Comparison of ENCODE assay signal across 8 cellular contexts in genomic region chr15:63048986-63049665, GRCh38. TPM values are rescaled to one million over a fixed set of nuclear protein-coding genes. Genes with fewer than 3 reads are reported as not detected.
DNase-seq lines count a peak whose midpoint lies in the region; ATAC-seq, FAIRE-seq and TF ChIP-seq lines count a peak whose summit lies in the region.

No MANE protein-coding gene starts in this region.

- H2AFZ ChIP-seq in endothelial cell of umbilical vein (ENCODE audit: low read depth, low read length), result no peak overlapping the region

- peaks cover 2 to 8% of the 10 kb centered on the region in 2 experiments for H3K36me3 ChIP-seq in endothelial cell of umbilical vein (ENCODE audit: control insufficient read depth in 2 of 2, extremely low read depth in 1 of 2, insufficient read depth in 2 of 2, low read length in 2 of 2)
- no peaks in the 10 kb centered on the region for H3K36me3 ChIP-seq in subcutaneous abdominal adipose tissue (ENCODE audit: control insufficient read depth in 5 of 5, insufficient read depth in 5 of 5, low read length in 5 of 5)

- peak overlapping the region; percentile 80 for H3K4me3 Mint-ChIP-seq in activated CD4-positive, alpha-beta memory T cell treated with anti-CD3 and anti-CD28 coated beads, Interleukin-2, amount 10 ng/mL, durations not matched to agents 7 days and 5 days
- H3K4me3 Mint-ChIP-seq in mesothelial cell of epicardium, result peak overlapping the region; percentile 92

- TSS peak; percentile 0 for BruUV-seq in endothelial cell of umbilical vein (replicated peaks; lab: Mats Ljungman, UMichigan)

- peak overlapping the region; percentile 83 for H3K4me2 ChIP-seq in endothelial cell of umbilical vein (ENCODE audit: insufficient read depth, low read length)

- H3K27ac ChIP-seq in endothelial cell of umbilical vein (ENCODE audit: insufficient read depth, low read depth, low read length) (peak overlapping the region; percentile 67), subcutaneous abdominal adipose tissue (ENCODE audit: low read depth, low read length) (peak overlapping the region; percentile 87)

- CTCF ChIA-PET in activated CD4-positive, alpha-beta memory T cell treated with anti-CD3 and anti-CD28 coated beads, Interleukin-2, amount 10 ng/mL, durations not matched to agents 7 days and 5 days (lab: Charles Lee), result interaction anchor here (0.6 to 4.1 kb wide), 18 partner anchors 8 to 363 kb away, joined by 3 to 75 read pairs (median 9); partner anchors contain the start of gene RPS27L
- CTCF ChIA-PET in endothelial cell of umbilical vein (lab: Charles Lee), result interaction anchor here (0.9 to 5.5 kb wide), 27 partner anchors 8 to 353 kb away, joined by 3 to 52 read pairs (median 6); partner anchors contain the start of gene RPS27L

- dilution Hi-C loops in endothelial cell of umbilical vein (cut with MboI; ENCODE audit: extremely low pct_ligation_motif_present, low sequenced_read_pairs), result no loop called here

- no peaks in the 10 kb centered on the region for H3K9me1 ChIP-seq in endothelial cell of umbilical vein (replicated peaks; ENCODE audit: control insufficient read depth, extremely low read depth, insufficient read depth, low read length)

- no peaks in the 10 kb centered on the region for H3K36me3 Mint-ChIP-seq in activated CD4-positive, alpha-beta memory T cell treated with anti-CD3 and anti-CD28 coated beads, Interleukin-2, amount 10 ng/mL, durations not matched to agents 7 days and 5 days (ENCODE audit: low read depth)
- H3K36me3 Mint-ChIP-seq in mesothelial cell of epicardium, result peaks cover 7% of the 10 kb centered on the region

- no peak for ATAC-seq in GM18505 (IDR thresholded peaks at IDR 0.05; ENCODE audit: unreplicated experiment)

- peak overlapping the region; percentile 45 for H3K27ac Mint-ChIP-seq in activated CD4-positive, alpha-beta memory T cell treated with anti-CD3 and anti-CD28 coated beads, Interleukin-2, amount 10 ng/mL, durations not matched to agents 7 days and 5 days
- H3K27ac Mint-ChIP-seq in mesothelial cell of epicardium, result peak overlapping the region; percentile 96

- H3K9ac ChIP-seq in endothelial cell of umbilical vein (replicated peaks; ENCODE audit: extremely low read depth, insufficient read depth, low read length), result peak overlapping the region; percentile 69
- peak overlapping the region; percentile 74 to 91 (median 88) for H3K9ac ChIP-seq in subcutaneous abdominal adipose tissue (ENCODE audit: low read length in 5 of 5)

- DNase-seq in NCI-H748 (lab: John Stamatoyannopoulos, UW; ENCODE audit: unreplicated experiment) (peak; percentile 69), NCI-H748 treated with DMSO at 0.1 percent for 48 hours (lab: John Stamatoyannopoulos, UW) (no peak), NCI-H1694 treated with DMSO at 0.1 percent for 48 hours (lab: John Stamatoyannopoulos, UW) (peak; percentile 20), endothelial cell of umbilical vein (ENCODE audit: low read depth, low spot score) (peak; percentile 62), mesothelial cell of epicardium (ENCODE audit: low spot score in 2 of 2, unreplicated experiment in 2 of 2) (peak in 1 of 2 experiments; percentile 55)
- peak; percentile 44 for DNase-seq in activated CD4-positive, alpha-beta memory T cell treated with anti-CD3 and anti-CD28 coated beads, Interleukin-2, amount 10 ng/mL, durations not matched to agents 7 days and 5 days

- TF ChIP-seq CTCF in endothelial cell of umbilical vein (IDR thresholded peaks at IDR 0.05; ENCODE audit: extremely low read depth in 1 of 2, insufficient read depth in 1 of 2, low read depth in 1 of 2, low read length in 2 of 2) (no peak), mesothelial cell of epicardium (IDR thresholded peaks at IDR 0.05; ENCODE audit: unreplicated experiment) (no peak)

- peaks cover 87% of the 10 kb centered on the region for H3K4me1 ChIP-seq in endothelial cell of umbilical vein (ENCODE audit: control insufficient read depth, extremely low read depth, insufficient read depth, low read length)
- H3K4me1 ChIP-seq in subcutaneous abdominal adipose tissue (ENCODE audit: control insufficient read depth in 5 of 5, insufficient read depth in 5 of 5, low read length in 5 of 5), result peaks cover 5 to 86% (median 69%) of the 10 kb centered on the region in 5 donors

- H4K20me1 ChIP-seq in endothelial cell of umbilical vein (replicated peaks; ENCODE audit: control insufficient read depth, extremely low read depth, insufficient read depth, low read length), result no peaks in the 10 kb centered on the region

- POLR2A ChIA-PET in activated CD4-positive, alpha-beta memory T cell treated with anti-CD3 and anti-CD28 coated beads, Interleukin-2, amount 10 ng/mL, durations not matched to agents 7 days and 5 days (lab: Charles Lee), result interaction anchor here (1.3 to 2.7 kb wide), 3 partner anchors 8 to 45 kb away, joined by 6 to 7 read pairs (median 6); no protein-coding TSS in a partner anchor
- POLR2A ChIA-PET in endothelial cell of umbilical vein (lab: Charles Lee), result interaction anchor here (2.2 kb wide), 1 partner anchor 201 kb away, joined by 17 read pairs; no protein-coding TSS in a partner anchor

- intact Hi-C loops in endothelial cell of umbilical vein (cut with micrococcal nuclease), result loop anchor here (1.0 to 2.0 kb wide), 8 partner anchors 44 to 354 kb away; partner anchors contain the start of genes LACTB and RAB8B

- no peaks in the 10 kb centered on the region for H3K9me3 Mint-ChIP-seq in activated CD4-positive, alpha-beta memory T cell treated with anti-CD3 and anti-CD28 coated beads, Interleukin-2, amount 10 ng/mL, durations not matched to agents 7 days and 5 days
- no peaks in the 10 kb centered on the region for H3K9me3 Mint-ChIP-seq in mesothelial cell of epicardium

- peaks cover 14% of the 10 kb centered on the region for H3K4me1 Mint-ChIP-seq in activated CD4-positive, alpha-beta memory T cell treated with anti-CD3 and anti-CD28 coated beads, Interleukin-2, amount 10 ng/mL, durations not matched to agents 7 days and 5 days
- peaks cover 86% of the 10 kb centered on the region for H3K4me1 Mint-ChIP-seq in mesothelial cell of epicardium

- H3K4me3 ChIP-seq in endothelial cell of umbilical vein (replicated peaks in 1 of 3; ENCODE audit: insufficient read depth in 1 of 3, low read depth in 1 of 3, low read length in 3 of 3) (peak overlapping the region; percentile 72 to 87 (median 78)), subcutaneous abdominal adipose tissue (ENCODE audit: low read depth in 1 of 5, low read length in 5 of 5) (peak overlapping the region; percentile 90 to 94 (median 92))

- no peaks in the 10 kb centered on the region for H3K27me3 ChIP-seq in endothelial cell of umbilical vein (ENCODE audit: control insufficient read depth in 2 of 2, insufficient read depth in 2 of 2, low read length in 2 of 2)
- peaks cover 2 to 4% (median 3%) of the 10 kb centered on the region in 5 donors for H3K27me3 ChIP-seq in subcutaneous abdominal adipose tissue (ENCODE audit: control insufficient read depth in 5 of 5, insufficient read depth in 4 of 5, low read length in 5 of 5)

- FAIRE-seq in endothelial cell of umbilical vein (lab: Jason Lieb, UNC), result no peak

- H3K9me3 ChIP-seq in endothelial cell of umbilical vein (replicated peaks; ENCODE audit: control insufficient read depth, insufficient read depth, low read length), result no peaks in the 10 kb centered on the region
- no peaks in the 10 kb centered on the region for H3K9me3 ChIP-seq in subcutaneous abdominal adipose tissue (ENCODE audit: control insufficient read depth in 5 of 5, low read length in 5 of 5)

- H3K79me2 ChIP-seq in endothelial cell of umbilical vein (ENCODE audit: control insufficient read depth, insufficient read depth, low read length), result peaks cover 86% of the 10 kb centered on the region

- H3K27me3 Mint-ChIP-seq in activated CD4-positive, alpha-beta memory T cell treated with anti-CD3 and anti-CD28 coated beads, Interleukin-2, amount 10 ng/mL, durations not matched to agents 7 days and 5 days, result peaks cover 36% of the 10 kb centered on the region
- H3K27me3 Mint-ChIP-seq in mesothelial cell of epicardium (ENCODE audit: low read depth), result no peaks in the 10 kb centered on the region

- TF ChIP-seq POLR2A in endothelial cell of umbilical vein (IDR thresholded peaks at IDR 0.05; ENCODE audit: low read depth, low read length) (peak; percentile 46), GM18505 (IDR thresholded peaks at IDR 0.05; ENCODE audit: borderline replicate concordance, extremely low read depth, insufficient read depth, insufficient read length) (no peak)

TF ChIP-seq in endothelial cell of umbilical vein, 7 proteins besides CTCF, POLR2A, EP300 and RAD21:
- TF ChIP-seq MAX (IDR thresholded peaks at IDR 0.05; ENCODE audit: insufficient read depth, insufficient read length) (no peak), POLR2AphosphoS5 (IDR thresholded peaks at IDR 0.05; ENCODE audit: insufficient read depth, low read depth, low read length) (no peak), MYC (IDR thresholded peaks at IDR 0.05; ENCODE audit: low read depth, low read length) (no peak), EZH2 (IDR thresholded peaks at IDR 0.05; ENCODE audit: borderline replicate concordance, low read depth, low read length, severe bottlenecking) (no peak), GATA2 (IDR thresholded peaks at IDR 0.05; ENCODE audit: insufficient read depth, insufficient read length, low read depth, low read length) (no peak), FOS (IDR thresholded peaks at IDR 0.05; ENCODE audit: borderline replicate concordance, insufficient read depth, low read length) (no peak), JUN (IDR thresholded peaks at IDR 0.05; ENCODE audit: borderline replicate concordance, insufficient read depth, insufficient read length, low read depth) (no peak)

RNA-seq across cellular contexts. Expression of gene TPM1, which starts 6.6 kb away (rescaled TPM):
- total RNA-seq in activated CD4-positive, alpha-beta memory T cell treated with anti-CD3 and anti-CD28 coated beads, Interleukin-2, amount 10 ng/mL, durations not matched to agents 7 days and 5 days, result 1 to 10 TPM; 4.8 to 6.2 TPM
- 558 and 678 TPM in 2 replicates for total RNA-seq in endothelial cell of umbilical vein
- 518 and 528 TPM in 2 replicates for polyA plus RNA-seq in endothelial cell of umbilical vein
- polyA plus RNA-seq in endothelial cell of umbilical vein (2011; cell fraction: cytosol; rRNA removed), result 740 and 824 TPM in 2 replicates
- 2,079 and 2,156 TPM in 2 replicates for polyA plus RNA-seq in endothelial cell of umbilical vein (2011; cell fraction: nucleus; rRNA removed)
- 679 and 811 TPM in 2 replicates for polyA plus RNA-seq in endothelial cell of umbilical vein (2012)
- 828 and 932 TPM in 2 replicates for polyA minus RNA-seq in endothelial cell of umbilical vein
- 30.8 TPM for polyA minus RNA-seq in endothelial cell of umbilical vein (2011; cell fraction: cytosol; rRNA and poly(A)+ RNA removed)
- polyA minus RNA-seq in endothelial cell of umbilical vein (2011; cell fraction: nucleus; rRNA and poly(A)+ RNA removed), result 2,251 and 2,264 TPM in 2 replicates
- 635 to 667 TPM (median 659 TPM) in 3 replicates for total RNA-seq in mesothelial cell of epicardium

Comparison
In these comparisons a context has a peak if more than half of its experiments do, and no peak if none do; other contexts are left out.
1. RNA of gene TPM1, which starts 6.6 kb away (total RNA-seq): 635 to 667 TPM in mesothelial cell of epicardium and 558 to 678 TPM in endothelial cell of umbilical vein; 4.8 to 6.2 TPM in activated CD4-positive, alpha-beta memory T cell treated with anti-CD3 and anti-CD28 coated beads, Interleukin-2, amount 10 ng/mL, durations not matched to agents 7 days and 5 days; every median in the first group is over 10 times any median in the second.